12 cellular contexts compared by ENCODE assay signal in the genomic region with DNA sequence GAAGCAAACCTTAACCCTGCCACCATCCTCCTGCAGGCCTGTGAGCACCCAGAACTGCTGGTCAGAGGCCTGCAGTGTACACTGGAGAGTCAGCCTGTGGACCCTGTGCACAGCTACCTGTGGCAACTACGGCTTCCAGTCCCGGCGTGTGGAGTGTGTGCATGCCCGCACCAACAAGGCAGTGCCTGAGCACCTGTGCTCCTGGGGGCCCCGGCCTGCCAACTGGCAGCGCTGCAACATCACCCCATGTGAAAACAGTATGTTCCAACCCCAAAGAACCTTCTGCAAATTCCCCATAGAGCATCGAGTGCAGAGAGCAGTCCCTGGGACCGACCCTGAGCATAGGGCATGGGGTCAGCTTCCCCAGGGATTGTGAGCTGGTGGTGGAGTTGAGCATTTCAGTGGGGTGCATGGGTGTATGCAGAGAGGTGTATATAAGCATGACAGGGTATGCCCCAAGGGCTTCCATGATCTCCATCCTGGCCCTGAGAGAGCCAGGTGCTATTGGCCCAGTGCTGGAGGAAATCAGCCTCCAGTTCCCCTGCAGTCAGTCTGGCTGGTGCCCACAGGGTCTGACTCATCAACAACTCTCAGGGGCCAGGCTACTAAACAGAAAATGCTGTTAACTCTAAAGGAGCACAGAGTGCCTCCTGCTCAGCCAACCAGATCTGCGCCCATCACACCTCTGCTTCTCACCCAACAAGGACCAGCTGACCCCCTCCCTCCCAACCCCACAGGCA.
DNase-seq lines count a peak whose midpoint lies in the region; ATAC-seq lines count a peak whose summit lies in the region.
"Had no signal": no experiment of that assay in that cellular context is flagged by ENCODE, and none has a peak within 500 bp of the region (broad histone marks: within the 10 kb centered on the region; RNA-seq: fewer than 3 reads in every experiment).

No MANE protein-coding gene starts in this region.

- no peak for ATAC-seq in HG03565 (IDR thresholded peaks at IDR 0.05; ENCODE audit: unreplicated experiment)
- ATAC-seq in GM21360 (IDR thresholded peaks at IDR 0.05; ENCODE audit: unreplicated experiment) = no peak

- peak; percentile 38 for DNase-seq in DMS53 (lab: John Stamatoyannopoulos, UW)
- peak; percentile 14 for DNase-seq in HS-27A (ENCODE audit: low read depth)
- DNase-seq in amniotic epithelial cell (ENCODE audit: low read depth) = peak; percentile 43
- peak; percentile 29 to 60 for DNase-seq in lung microvascular endothelial cell (ENCODE audit: low read depth in 2 of 2)
- no peak for DNase-seq in NCI-H510A (lab: John Stamatoyannopoulos, UW)
- no peak for DNase-seq in NCI-H345 (lab: John Stamatoyannopoulos, UW)
- DNase-seq: activated CD4-positive, alpha-beta T cell treated with anti-CD3 and anti-CD28 coated beads for 48 hours; CD8-positive, alpha-beta memory T cell; NCI-H1930; Right ventricle myocardium superior had no signal

Comparison
In these comparisons a context has a peak if more than half of its experiments do, and no peak if none do; other contexts are left out.
1. DNase-seq: peak in DMS53 (single experiment), HS-27A (single experiment), amniotic epithelial cell (single experiment) and lung microvascular endothelial cell (2 of 2); none in NCI-H510A (single experiment) and NCI-H345 (single experiment).